Comparison of ENCODE assay signal across 8 cellular contexts in genomic region chr16:84144859-84145639, GRCh38. TPM values are rescaled to one million over a fixed set of nuclear protein-coding genes. Genes with fewer than 3 reads are reported as not detected.
DNase-seq lines count a peak whose midpoint lies in the region; ATAC-seq, FAIRE-seq and TF ChIP-seq lines count a peak whose summit lies in the region.

Gene DNAAF1, plus strand, starts transcription at chr16:84145308. Its CDS starts 133 bp downstream, at chr16:84145441.
Gene HSDL1, minus strand, starts transcription at chr16:84145177. Its CDS starts 13,856 bp downstream, at chr16:84131321.

- TF ChIP-seq CTCF in Loucy (conservative IDR thresholded peaks at IDR 0.05; ENCODE audit: low read length) (peak; percentile 19; the same call in 1 of the 2 replicates), pancreas (IDR thresholded peaks at IDR 0.05) (no peak), thyroid gland (IDR thresholded peaks at IDR 0.05) (peak in 2 of 6 experiments; percentile 11 to 23)

- no peaks in the 10 kb centered on the region for H3K9me3 Mint-ChIP-seq in activated naive CD4-positive, alpha-beta T cell treated with anti-CD3 and anti-CD28 coated beads, Interleukin-2, amount 50 U/mL, for 72 hours

- no peaks in the 10 kb centered on the region for H3K9me2 ChIP-seq in Loucy (replicated peaks; ENCODE audit: low read depth, low read length)

- WGBS in pancreas, 2 donors = 0 to 1% methylated on average over 50 to 89 of the region's 89 CpGs
- 0% methylated on average over 32 to 51 of the region's 89 CpGs for WGBS in thyroid gland, 2 donors

- H3K27me3 ChIP-seq in H7 (ENCODE audit: control insufficient read depth, insufficient read depth, low read length) (peaks cover 1% of the 10 kb centered on the region; the same call in 1 of the 2 replicates), Loucy (ENCODE audit: insufficient read depth, low read length, poor library complexity, severe bottlenecking) (no peaks in the 10 kb centered on the region), pancreas (no peaks in the 10 kb centered on the region), thyroid gland (no peaks in the 10 kb centered on the region)

- peak within 1 kb of the TSS; percentile 20; the same call in 1 of the 2 replicates for H2AFZ ChIP-seq in Loucy (ENCODE audit: low read length)

- intact Hi-C loops in Right ventricle myocardium superior (cut with DNase I) = loop anchor here (10.0 kb wide), 1 partner anchor 60 kb away; no protein-coding TSS in a partner anchor
- intact Hi-C loops in pancreas (cut with DNase I) = no loop called here
- intact Hi-C loops in thyroid gland (cut with DNase I) = loop anchor here (5.0 kb wide), 1 partner anchor 42 kb away; the partner anchor contains the start of gene TAF1C

- peak within 1 kb of the TSS; percentile 86 to 95 for H3K27ac Mint-ChIP-seq in activated naive CD4-positive, alpha-beta T cell treated with anti-CD3 and anti-CD28 coated beads, Interleukin-2, amount 50 U/mL, for 72 hours

- peak; percentile 87 for ATAC-seq in SK-N-SH treated with all-trans-retinoic acid at 6 μM for 48 hours
- ATAC-seq in activated naive CD4-positive, alpha-beta T cell treated with anti-CD3 and anti-CD28 coated beads, Interleukin-2, amount 50 U/mL, for 72 hours = peak; percentile 87 to 88
- ATAC-seq in Right ventricle myocardium superior (ENCODE audit: poor library complexity) = peak; percentile 98
- ATAC-seq in pancreas = peak; percentile 96 to 99 (median 98)

- peaks cover 16% of the 10 kb centered on the region for H4K20me1 ChIP-seq in Loucy (ENCODE audit: insufficient read depth, low read length, poor library complexity, severe bottlenecking)

- no peak for FAIRE-seq in pancreas (lab: Jason Lieb, UNC)

- peak; percentile 100 for DNase-seq in GM03348 (ENCODE audit: low spot score)
- DNase-seq in H7 = peak; percentile 99
- DNase-seq in activated naive CD4-positive, alpha-beta T cell treated with anti-CD3 and anti-CD28 coated beads, Interleukin-2, amount 50 U/mL, for 72 hours (ENCODE audit: low spot score in 2 of 2) = peak; percentile 90 to 98
- DNase-seq in Right ventricle myocardium superior = peak; percentile 93
- peak; percentile 83 to 100 (median 94) for DNase-seq in pancreas
- peak; percentile 91 to 93 for DNase-seq in thyroid gland

- peak within 1 kb of the TSS; percentile 82 for H3K4me3 ChIP-seq in H7 (ENCODE audit: insufficient read depth, low read depth, low read length)
- peak within 1 kb of the TSS; percentile 82 for H3K4me3 ChIP-seq in Loucy (ENCODE audit: low read length, poor library complexity, severe bottlenecking)
- peak within 1 kb of the TSS; percentile 86 to 95 (median 91) for H3K4me3 ChIP-seq in pancreas
- H3K4me3 ChIP-seq in thyroid gland (replicated peaks in 1 of 3) = peak within 1 kb of the TSS; percentile 69 to 96 (median 90)

- peaks cover 0 to 6% of the 10 kb centered on the region in 2 donors for H3K36me3 Mint-ChIP-seq in activated naive CD4-positive, alpha-beta T cell treated with anti-CD3 and anti-CD28 coated beads, Interleukin-2, amount 50 U/mL, for 72 hours

- peak; percentile 86 to 95 for TF ChIP-seq POLR2A in thyroid gland (IDR thresholded peaks at IDR 0.05)

- peak within 1 kb of the TSS; percentile 89 for H3K4me2 ChIP-seq in Loucy (ENCODE audit: low read depth, low read length, poor library complexity, severe bottlenecking)

- no peaks in the 10 kb centered on the region; the same call in 1 of the 2 replicates for H3F3A ChIP-seq in Loucy (ENCODE audit: low read depth)

- H3K36me3 ChIP-seq in H7 (replicated peaks; ENCODE audit: control insufficient read depth, insufficient read depth, low read length) (no peaks in the 10 kb centered on the region), Loucy (ENCODE audit: insufficient read depth, low read length) (no peaks in the 10 kb centered on the region), pancreas (no peaks in the 10 kb centered on the region), thyroid gland (no peaks in the 10 kb centered on the region)

- no peaks in the 10 kb centered on the region for H3K9me3 ChIP-seq in Loucy (ENCODE audit: insufficient read depth, low read depth, low read length)
- H3K9me3 ChIP-seq in pancreas = no peaks in the 10 kb centered on the region
- no peaks in the 10 kb centered on the region for H3K9me3 ChIP-seq in thyroid gland

- H3K9ac ChIP-seq in Loucy (ENCODE audit: low read depth, low read length, poor library complexity, severe bottlenecking) = peak within 1 kb of the TSS; percentile 79

- H3K27ac ChIP-seq in pancreas (peak within 1 kb of the TSS; percentile 22 to 59 (median 52)), thyroid gland (peak within 1 kb of the TSS in 2 of 3 donors; percentile 88 to 89)

- H3K79me2 ChIP-seq in Loucy (ENCODE audit: insufficient read depth, low read length) = peaks cover 45% of the 10 kb centered on the region

- peaks cover 22% of the 10 kb centered on the region for H3K4me1 ChIP-seq in Loucy (ENCODE audit: insufficient read depth, low read length, poor library complexity, severe bottlenecking)
- no peaks in the 10 kb centered on the region for H3K4me1 ChIP-seq in pancreas
- peaks cover 3 to 7% of the 10 kb centered on the region in 2 donors for H3K4me1 ChIP-seq in thyroid gland

TF ChIP-seq in SK-N-SH treated with all-trans-retinoic acid at 6 μM for 48 hours, 23 proteins besides CTCF, POLR2A, EP300 and RAD21:
- TF ChIP-seq ISL1 (CRISPR knock-in tag; IDR thresholded peaks at IDR 0.05) = no peak
- no peak for TF ChIP-seq ARNTL (CRISPR knock-in tag; IDR thresholded peaks at IDR 0.05; ENCODE audit: borderline replicate concordance, low read depth)
- TF ChIP-seq TCF4 (CRISPR knock-in tag; IDR thresholded peaks at IDR 0.05; ENCODE audit: borderline replicate concordance) = no peak
- no peak for TF ChIP-seq POU6F1 (CRISPR knock-in tag; IDR thresholded peaks at IDR 0.05; ENCODE audit: borderline replicate concordance, low read depth)
- TF ChIP-seq ZC3H10 (CRISPR knock-in tag; IDR thresholded peaks at IDR 0.05) = no peak
- TF ChIP-seq ZNF565 (CRISPR knock-in tag; conservative IDR thresholded peaks at IDR 0.05; ENCODE audit: low read depth) = no peak
- TF ChIP-seq PPARA (CRISPR knock-in tag; IDR thresholded peaks at IDR 0.05; ENCODE audit: borderline replicate concordance) = no peak
- TF ChIP-seq CSDC2 (CRISPR knock-in tag; IDR thresholded peaks at IDR 0.05) = no peak

RNA-seq across cellular contexts. Expression of gene DNAAF1, which starts in this region (rescaled TPM):
- total RNA-seq in H7 (2014; rRNA removed; shearing (Covaris generic)) = 0.07 TPM in 1 of 2 replicates, not detected in the other
- not detected for total RNA-seq in activated naive CD4-positive, alpha-beta T cell treated with anti-CD3 and anti-CD28 coated beads, Interleukin-2, amount 50 U/mL, for 72 hours
- total RNA-seq in Right ventricle myocardium superior (not detected), pancreas (under 1 TPM; 0.28 to 0.78 (median 0.44) TPM), thyroid gland (10 to 100 TPM in 1 of 4 donors, 1 to 10 TPM in 3; 1.5 to 11.2 (median 2.8) TPM)
- 1 to 10 TPM; 4.6 to 8.7 TPM for polyA plus RNA-seq in pancreas

RNA-seq across cellular contexts. Expression of gene HSDL1, which starts in this region (rescaled TPM):
- total RNA-seq in H7 (2014; rRNA removed; shearing (Covaris generic)) = 44.5 and 53.5 TPM in 2 replicates
- 10 to 100 TPM; 11.2 to 11.8 TPM for total RNA-seq in activated naive CD4-positive, alpha-beta T cell treated with anti-CD3 and anti-CD28 coated beads, Interleukin-2, amount 50 U/mL, for 72 hours
- total RNA-seq in Right ventricle myocardium superior (22.6 TPM), pancreas (10 to 100 TPM in 1 of 6 donors, 1 to 10 TPM in 5; 4.2 to 11.8 (median 7.1) TPM), thyroid gland (10 to 100 TPM; 37.2 to 82.9 (median 59.5) TPM)
- polyA plus RNA-seq in pancreas = 10 to 100 TPM in 1 of 2 donors, 1 to 10 TPM in 1; 6.5 to 14.5 TPM

Comparison
In these comparisons a context has a peak if more than half of its experiments do, and no peak if none do; other contexts are left out.
1. Peak in every context shown above with its lines: DNase-seq, ATAC-seq, H3K4me3 ChIP-seq and H3K27ac ChIP-seq.
2. intact Hi-C loops: an anchor here in Right ventricle myocardium superior (10.0 kb wide) and thyroid gland (5.0 kb wide); none called in pancreas.